In the genomic region with DNA sequence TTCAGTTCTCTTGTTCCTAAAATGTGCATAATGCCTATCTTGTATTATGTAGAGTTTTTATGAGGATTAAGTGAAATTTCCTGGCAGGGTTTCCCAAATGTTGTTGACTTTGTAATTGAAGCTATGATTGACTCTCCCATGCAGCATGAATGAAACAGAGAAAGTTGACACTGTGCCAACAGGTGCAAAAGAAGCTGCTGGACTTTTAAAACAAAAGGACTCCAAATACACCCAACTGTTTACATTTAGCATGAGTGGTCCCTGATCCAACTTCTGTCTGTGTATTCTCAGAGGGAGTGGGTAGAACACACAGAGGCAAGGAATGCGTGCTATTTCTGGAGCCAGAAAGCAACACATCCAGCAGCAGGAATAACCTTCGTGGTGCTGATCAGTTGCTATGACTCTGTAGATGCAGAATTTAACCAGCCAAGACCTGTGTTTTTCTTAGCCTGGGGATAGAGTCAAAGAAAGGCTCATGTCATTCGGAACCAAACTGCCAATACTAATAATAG, we compare ENCODE assay signal across 12 cellular contexts. TPM values are rescaled to one million over a fixed set of nuclear protein-coding genes. Genes with fewer than 3 reads are reported as not detected.
DNase-seq lines count a peak whose midpoint lies in the region; TF ChIP-seq lines count a peak whose summit lies in the region.
"Had no signal": no experiment of that assay in that cellular context is flagged by ENCODE, and none has a peak within 500 bp of the region (broad histone marks: within the 10 kb centered on the region; RNA-seq: fewer than 3 reads in every experiment).

No MANE protein-coding gene starts in this region.

- in situ Hi-C loops in brain microvascular endothelial cell (cut with HindIII; ENCODE audit: low pct_ligation_motif_present, low sequenced_read_pairs) = no loop called here

- H3K27me3 ChIP-seq in brain microvascular endothelial cell (replicated peaks) (no peaks in the 10 kb centered on the region), muscle layer of duodenum (ENCODE audit: low read depth, low read length) (no peaks in the 10 kb centered on the region), Caco-2 (replicated peaks; ENCODE audit: control insufficient read depth, insufficient read depth, low read length) (no peaks in the 10 kb centered on the region; the same call in 1 of the 2 replicates)
- H3K27me3 ChIP-seq: ovary had no signal

- H3K27me3 Mint-ChIP-seq in Caco-2 (ENCODE audit: insufficient read depth, unreplicated experiment) = no peaks in the 10 kb centered on the region

- H3K36me3 Mint-ChIP-seq in Caco-2 (ENCODE audit: insufficient read depth, unreplicated experiment) = no peaks in the 10 kb centered on the region

- POLR2A ChIA-PET in Caco-2 (lab: Charles Lee) = no interaction called here

- CTCF ChIA-PET in Caco-2 (lab: Charles Lee) = no interaction called here

- H3K9me3 ChIP-seq in muscle layer of duodenum (ENCODE audit: control insufficient read depth in 1 of 2, low read length in 2 of 2) = no peaks in the 10 kb centered on the region
- H3K9me3 ChIP-seq in Caco-2 = no peaks in the 10 kb centered on the region
- H3K9me3 ChIP-seq: ovary had no signal

- TF ChIP-seq CTCF in brain microvascular endothelial cell (IDR thresholded peaks at IDR 0.05; ENCODE audit: low read depth, low read length, missing control alignments) = no peak
- TF ChIP-seq CTCF in Caco-2 (IDR thresholded peaks at IDR 0.05; ENCODE audit: insufficient read depth in 1 of 2, low read depth in 1 of 2, low read length in 1 of 2, severe bottlenecking in 1 of 2, unreplicated experiment in 1 of 2) = no peak

- H3K9me3 Mint-ChIP-seq in Caco-2 (ENCODE audit: unreplicated experiment) = no peaks in the 10 kb centered on the region

- H3K4me1 ChIP-seq in muscle layer of duodenum (ENCODE audit: control insufficient read depth in 1 of 2, insufficient read depth in 2 of 2, low read length in 2 of 2) (no peaks in the 10 kb centered on the region), Caco-2 (0 out of 2 replicates have a peak, but pooled peaks cover 4% of the 10 kb centered on the region)

- BruUV-seq in Caco-2 (replicated peaks; lab: Mats Ljungman, UMichigan) = no TSS peak

- peaks cover 22% of the 10 kb centered on the region for H3K4me1 Mint-ChIP-seq in Caco-2 (ENCODE audit: low read depth, unreplicated experiment)
- H3K4me1 Mint-ChIP-seq: stimulated activated naive CD8-positive, alpha-beta T cell treated with anti-CD3 and anti-CD28 coated beads, Interleukin-15, amount 100 ng/mL, for 72 hours had no signal

- H3K4me3 ChIP-seq in brain microvascular endothelial cell (ENCODE audit: low read depth, low read length) (no peak overlapping the region), muscle layer of duodenum (ENCODE audit: low read depth in 1 of 2, low read length in 2 of 2) (no peak overlapping the region), Caco-2 (ENCODE audit: low read depth, low read length) (no peak overlapping the region)
- H3K4me3 ChIP-seq: ovary had no signal

- no peak overlapping the region for H3K4me3 Mint-ChIP-seq in Caco-2 (ENCODE audit: unreplicated experiment)
- H3K4me3 Mint-ChIP-seq: stimulated activated naive CD8-positive, alpha-beta T cell treated with anti-CD3 and anti-CD28 coated beads, Interleukin-15, amount 100 ng/mL, for 72 hours had no signal

- intact Hi-C loops in Caco-2 (cut with micrococcal nuclease; ENCODE audit: unreplicated experiment) = no loop called here

- H3K27ac ChIP-seq in brain microvascular endothelial cell (no peak overlapping the region), muscle layer of duodenum (ENCODE audit: low read length) (peak overlapping the region; percentile 62)
- H3K27ac ChIP-seq: ovary had no signal

- no peak overlapping the region for H3K27ac Mint-ChIP-seq in Caco-2 (ENCODE audit: unreplicated experiment)
- H3K27ac Mint-ChIP-seq: stimulated activated naive CD8-positive, alpha-beta T cell treated with anti-CD3 and anti-CD28 coated beads, Interleukin-15, amount 100 ng/mL, for 72 hours had no signal

- DNase-seq in DMS153 treated with DMSO at 0.1 percent for 48 hours (lab: John Stamatoyannopoulos, UW; ENCODE audit: unreplicated experiment) (peak; percentile 93), NCI-H187 treated with DMSO at 0.1 percent for 48 hours (lab: John Stamatoyannopoulos, UW) (peak; percentile 51), brain microvascular endothelial cell (peak; percentile 88), NCI-H1694 (lab: John Stamatoyannopoulos, UW) (no peak), activated gamma-delta T cell treated with Interleukin-2 at 50 U/mL for 16 hours (no peak), C1 segment of cervical spinal cord (lab: John Stamatoyannopoulos, UW) (no peak), Caco-2 (no peak)
- DNase-seq: activated effector memory CD4-positive, alpha-beta T cell treated with anti-CD3 and anti-CD28 coated beads, Interleukin-2, amount 50 U/mL, for 16 hours; DND-41; ovary; stimulated activated naive CD8-positive, alpha-beta T cell treated with anti-CD3 and anti-CD28 coated beads, Interleukin-15, amount 100 ng/mL, for 72 hours had no signal

- H3K36me3 ChIP-seq in brain microvascular endothelial cell (replicated peaks) (no peaks in the 10 kb centered on the region), muscle layer of duodenum (ENCODE audit: control insufficient read depth in 1 of 2, insufficient read depth in 2 of 2, low read length in 2 of 2) (no peaks in the 10 kb centered on the region), Caco-2 (ENCODE audit: control insufficient read depth, insufficient read depth, low read length) (no peaks in the 10 kb centered on the region)
- H3K36me3 ChIP-seq: ovary had no signal

RNA-seq across cellular contexts. Expression of a gene that starts 14.4 kb away (rescaled TPM):
- total RNA-seq in Caco-2 (2022) = 0.35 and 0.36 TPM in 2 replicates

Comparison
In these comparisons a context has a peak if more than half of its experiments do, and no peak if none do; other contexts are left out.
1. DNase-seq: peak in DMS153 treated with DMSO at 0.1 percent for 48 hours (single experiment), NCI-H187 treated with DMSO at 0.1 percent for 48 hours (single experiment) and brain microvascular endothelial cell (single experiment); none in NCI-H1694 (single experiment), activated gamma-delta T cell treated with Interleukin-2 at 50 U/mL for 16 hours (single experiment), C1 segment of cervical spinal cord (0 of 14) and Caco-2 (0 of 2).